Comparison of ENCODE assay signal across 10 cellular contexts in genomic region chr5:97071101-97071500, GRCh38.
DNase-seq lines count a peak whose midpoint lies in the region; ATAC-seq and TF ChIP-seq lines count a peak whose summit lies in the region.
"Had no signal": no experiment of that assay in that cellular context is flagged by ENCODE, and none has a peak within 500 bp of the region (broad histone marks: within the 10 kb centered on the region; RNA-seq: fewer than 3 reads in every experiment).

No MANE protein-coding gene starts in this region.

- H3K36me3 ChIP-seq in mammary epithelial cell (ENCODE audit: insufficient read depth, low read length): no peaks in the 10 kb centered on the region
- H3K36me3 ChIP-seq in colonic mucosa: no peaks in the 10 kb centered on the region
- no peaks in the 10 kb centered on the region for H3K36me3 ChIP-seq in mesenchymal stem cell (ENCODE audit: control insufficient read depth in 1 of 2, insufficient read depth in 2 of 2, low read depth in 1 of 2, low read length in 2 of 2)
- no peaks in the 10 kb centered on the region for H3K36me3 ChIP-seq in OCI-LY7 (ENCODE audit: insufficient read depth, low read length)

- no peak overlapping the region for H3K14ac ChIP-seq in mesenchymal stem cell (ENCODE audit: low read length in 2 of 2)

- intact Hi-C loops in MCF 10A (cut with micrococcal nuclease) (no loop called here), mammary epithelial cell (cut with micrococcal nuclease) (no loop called here), colonic mucosa (cut with DNase I) (no loop called here), OCI-LY7 (cut with micrococcal nuclease; ENCODE audit: unreplicated experiment) (no loop called here)

- H3K4me1 Mint-ChIP-seq in MCF 10A (ENCODE audit: insufficient read depth, unreplicated experiment): no peaks in the 10 kb centered on the region
- H3K4me1 Mint-ChIP-seq in stimulated activated naive CD8-positive, alpha-beta T cell treated with anti-CD3 and anti-CD28 coated beads, Interleukin-15, amount 100 ng/mL, for 72 hours: no peaks in the 10 kb centered on the region

- no peaks in the 10 kb centered on the region for H3K27me3 Mint-ChIP-seq in MCF 10A (ENCODE audit: insufficient read depth, unreplicated experiment)
- H3K27me3 Mint-ChIP-seq in stimulated activated naive CD8-positive, alpha-beta T cell treated with anti-CD3 and anti-CD28 coated beads, Interleukin-15, amount 100 ng/mL, for 72 hours: no peaks in the 10 kb centered on the region

- H3K27ac Mint-ChIP-seq in MCF 10A (ENCODE audit: low read depth, unreplicated experiment): no peak overlapping the region
- no peak overlapping the region for H3K27ac Mint-ChIP-seq in stimulated activated naive CD8-positive, alpha-beta T cell treated with anti-CD3 and anti-CD28 coated beads, Interleukin-15, amount 100 ng/mL, for 72 hours

- H2AK5ac ChIP-seq in mesenchymal stem cell (ENCODE audit: low read length, severe bottlenecking): no peak overlapping the region

- H4K91ac ChIP-seq in mesenchymal stem cell (ENCODE audit: low read length): no peak overlapping the region

- H4K20me1 ChIP-seq in mammary epithelial cell (ENCODE audit: insufficient read depth, low read length): no peaks in the 10 kb centered on the region
- H4K20me1 ChIP-seq in OCI-LY7 (ENCODE audit: insufficient read depth, low read length): no peaks in the 10 kb centered on the region

- H2BK12ac ChIP-seq in mesenchymal stem cell (ENCODE audit: low read length in 2 of 2): no peak overlapping the region

- in situ Hi-C loops in mammary epithelial cell (cut with MboI; ENCODE audit: low sequenced_read_pairs in 2 of 2): no loop called here

- BruUV-seq in MCF 10A (replicated peaks; lab: Mats Ljungman, UMichigan): no TSS peak
- no TSS peak for BruUV-seq in mammary epithelial cell (replicated peaks; lab: Mats Ljungman, UMichigan)
- no TSS peak for BruUV-seq in OCI-LY7 (replicated peaks; lab: Mats Ljungman, UMichigan)

- H2BK5ac ChIP-seq in mesenchymal stem cell (ENCODE audit: low read depth, low read length, poor library complexity, severe bottlenecking): no peak overlapping the region

- H3K4me1 ChIP-seq in mammary epithelial cell (ENCODE audit: insufficient read depth, low read length): no peaks in the 10 kb centered on the region
- no peaks in the 10 kb centered on the region for H3K4me1 ChIP-seq in colonic mucosa
- H3K4me1 ChIP-seq in mesenchymal stem cell (ENCODE audit: control insufficient read depth, insufficient read depth, low read depth, low read length): no peaks in the 10 kb centered on the region
- no peaks in the 10 kb centered on the region for H3K4me1 ChIP-seq in OCI-LY7 (ENCODE audit: insufficient read depth, low read length, poor library complexity, severe bottlenecking)
- H3K4me1 ChIP-seq: A549 had no signal

- CTCF ChIA-PET in MCF 10A (lab: Yijun Ruan, JAX) (interaction anchor here (0.7 kb wide), 1 partner anchor 320 kb away, joined by 3 read pairs; no protein-coding TSS in a partner anchor), mammary epithelial cell (lab: Charles Lee; ENCODE audit: low non-redundant PET) (no interaction called here), OCI-LY7 (lab: Charles Lee; ENCODE audit: unreplicated experiment) (no interaction called here)

- no peaks in the 10 kb centered on the region for H3K9me3 ChIP-seq in mammary epithelial cell (replicated peaks; ENCODE audit: insufficient read depth, low read length)
- no peaks in the 10 kb centered on the region for H3K9me3 ChIP-seq in colonic mucosa
- H3K9me3 ChIP-seq in mesenchymal stem cell (ENCODE audit: control insufficient read depth, low read length): no peaks in the 10 kb centered on the region
- no peaks in the 10 kb centered on the region for H3K9me3 ChIP-seq in OCI-LY7 (ENCODE audit: low read length)
- H3K9me3 ChIP-seq: A549 had no signal

- no peak overlapping the region for H3K27ac ChIP-seq in mammary epithelial cell (ENCODE audit: insufficient read depth, low read depth, low read length)
- H3K27ac ChIP-seq in colonic mucosa: no peak overlapping the region
- H3K27ac ChIP-seq in mesenchymal stem cell (ENCODE audit: low read length, poor library complexity, severe bottlenecking): no peak overlapping the region
- no peak overlapping the region for H3K27ac ChIP-seq in OCI-LY7 (ENCODE audit: low read depth, low read length, poor library complexity, severe bottlenecking)
- H3K27ac ChIP-seq: A549 had no signal

- H3K9me3 Mint-ChIP-seq in MCF 10A (ENCODE audit: unreplicated experiment): no peaks in the 10 kb centered on the region
- H3K9me3 Mint-ChIP-seq in stimulated activated naive CD8-positive, alpha-beta T cell treated with anti-CD3 and anti-CD28 coated beads, Interleukin-15, amount 100 ng/mL, for 72 hours: no peaks in the 10 kb centered on the region

- WGBS in mammary epithelial cell (ENCODE audit: low coverage, missing lambda C conversion rate): 87% methylated on average over 8 of the region's 8 CpGs
- 60% methylated on average over 6 of the region's 8 CpGs for WGBS in mesenchymal stem cell

- POLR2A ChIA-PET in MCF 10A (lab: Yijun Ruan, JAX): interaction anchor here (0.6 kb wide), 1 partner anchor 110 kb away, joined by 3 read pairs; no protein-coding TSS in a partner anchor
- POLR2A ChIA-PET in OCI-LY7 (lab: Charles Lee): interaction anchor here (0.6 to 1.9 kb wide), 4 partner anchors 9 to 1296 kb away, joined by 3 to 5 read pairs (median 4); no protein-coding TSS in a partner anchor

- H2BK15ac ChIP-seq in mesenchymal stem cell (ENCODE audit: low read depth, poor library complexity, severe bottlenecking): no peak overlapping the region

- no peaks in the 10 kb centered on the region for H3K79me2 ChIP-seq in mammary epithelial cell (ENCODE audit: insufficient read depth, low read length)
- H3K79me2 ChIP-seq in OCI-LY7 (ENCODE audit: insufficient read depth, low read depth, low read length): no peaks in the 10 kb centered on the region

- no peaks in the 10 kb centered on the region for H3K79me1 ChIP-seq in mesenchymal stem cell (replicated peaks; ENCODE audit: low read length, poor library complexity, severe bottlenecking)

- H4K8ac ChIP-seq in mesenchymal stem cell (ENCODE audit: low read length): no peak overlapping the region

- H3K4me2 ChIP-seq in mammary epithelial cell (ENCODE audit: insufficient read depth, low read depth, low read length): no peak overlapping the region
- H3K4me2 ChIP-seq in mesenchymal stem cell (ENCODE audit: low read length, poor library complexity, severe bottlenecking): no peak overlapping the region
- no peak overlapping the region for H3K4me2 ChIP-seq in OCI-LY7 (ENCODE audit: low read length)
- H3K4me2 ChIP-seq: A549 had no signal

- DNase-seq in MCF 10A (ENCODE audit: unreplicated experiment) (peak; percentile 70), mammary epithelial cell (no peak), colonic mucosa (peak; percentile 25), mesenchymal stem cell (peak; percentile 38), OCI-LY7 (ENCODE audit: low spot score) (no peak), SIG-M5 treated with dmso at 0.1 percent for 504 hours (lab: John Stamatoyannopoulos, UW; ENCODE audit: unreplicated experiment) (no peak)
- no peak for DNase-seq in stimulated activated naive CD8-positive, alpha-beta T cell treated with anti-CD3 and anti-CD28 coated beads, Interleukin-15, amount 100 ng/mL, for 72 hours
- no peak for DNase-seq in activated naive CD4-positive, alpha-beta T cell treated with anti-CD3 and anti-CD28 coated beads, Interleukin-2, amount 50 U/mL, for 16 hours
- DNase-seq: NCI-H146 had no signal

- no peak overlapping the region for H3K4me3 Mint-ChIP-seq in MCF 10A (ENCODE audit: unreplicated experiment)
- no peak overlapping the region for H3K4me3 Mint-ChIP-seq in stimulated activated naive CD8-positive, alpha-beta T cell treated with anti-CD3 and anti-CD28 coated beads, Interleukin-15, amount 100 ng/mL, for 72 hours

- no peak overlapping the region for H2BK120ac ChIP-seq in mesenchymal stem cell (ENCODE audit: low read depth, low read length)

- H3K27me3 ChIP-seq in mammary epithelial cell (ENCODE audit: insufficient read depth, low read length) (no peaks in the 10 kb centered on the region), colonic mucosa (no peaks in the 10 kb centered on the region), mesenchymal stem cell (ENCODE audit: control insufficient read depth in 1 of 2, insufficient read depth in 1 of 2, low read length in 2 of 2) (no peaks in the 10 kb centered on the region)

- no peaks in the 10 kb centered on the region for H3K9me2 ChIP-seq in OCI-LY7 (ENCODE audit: insufficient read depth, low read length)

- ATAC-seq in stimulated activated naive CD8-positive, alpha-beta T cell treated with anti-CD3 and anti-CD28 coated beads, Interleukin-15, amount 100 ng/mL, for 72 hours: no peak
- ATAC-seq: A549 had no signal

- no peak overlapping the region for H3K18ac ChIP-seq in mesenchymal stem cell (ENCODE audit: low read depth in 1 of 2, low read length in 2 of 2)

- H2AFZ ChIP-seq in mammary epithelial cell (ENCODE audit: low read depth, low read length) (no peak overlapping the region), mesenchymal stem cell (ENCODE audit: low read depth, low read length) (no peak overlapping the region), OCI-LY7 (ENCODE audit: low read length) (no peak overlapping the region)

- H3K36me3 Mint-ChIP-seq in MCF 10A (ENCODE audit: insufficient read depth, unreplicated experiment): no peaks in the 10 kb centered on the region

- H3K23ac ChIP-seq in mesenchymal stem cell (ENCODE audit: low read length in 2 of 2): no peak overlapping the region

- no peak for TF ChIP-seq CTCF in MCF 10A (IDR thresholded peaks at IDR 0.05; ENCODE audit: unreplicated experiment)
- no peak for TF ChIP-seq CTCF in mammary epithelial cell (conservative IDR thresholded peaks at IDR 0.05 in 1 of 2, IDR thresholded peaks at IDR 0.05 in 1 of 2; ENCODE audit: extremely low read depth in 1 of 2, insufficient read depth in 1 of 2, low read depth in 1 of 2, low read length in 2 of 2)
- TF ChIP-seq CTCF in colonic mucosa (IDR thresholded peaks at IDR 0.05): no peak
- TF ChIP-seq CTCF in OCI-LY7 (conservative IDR thresholded peaks at IDR 0.05; ENCODE audit: low read length): no peak

- H3K4me3 ChIP-seq in mammary epithelial cell (replicated peaks in 1 of 3; ENCODE audit: insufficient read depth in 1 of 3, low read depth in 2 of 3, low read length in 3 of 3) (no peak overlapping the region), colonic mucosa (no peak overlapping the region), mesenchymal stem cell (ENCODE audit: insufficient read depth in 1 of 2, low read depth in 1 of 2, low read length in 2 of 2) (peak overlapping the region in 1 of 2 experiments; percentile 44), OCI-LY7 (ENCODE audit: low read depth, low read length, poor library complexity, severe bottlenecking) (no peak overlapping the region)
- H3K4me3 ChIP-seq: A549 had no signal

- dilution Hi-C loops in mammary epithelial cell (cut with HindIII; ENCODE audit: low sequenced_read_pairs): no loop called here

- H3K9ac ChIP-seq in mammary epithelial cell (ENCODE audit: insufficient read depth, low read length): no peak overlapping the region
- H3K9ac ChIP-seq in colonic mucosa (ENCODE audit: low read depth in 2 of 2, low read length in 2 of 2): no peak overlapping the region
- H3K9ac ChIP-seq in mesenchymal stem cell (ENCODE audit: low read length): peak overlapping the region; percentile 55

- H3K4ac ChIP-seq in mesenchymal stem cell (ENCODE audit: low read depth in 1 of 2, low read length in 2 of 2): no peak overlapping the region

Comparison
In these comparisons a context has a peak if more than half of its experiments do, and no peak if none do; other contexts are left out.
1. DNase-seq: peak in MCF 10A (single experiment), colonic mucosa (single experiment) and mesenchymal stem cell (single experiment); none in mammary epithelial cell (single experiment), OCI-LY7 (single experiment), stimulated activated naive CD8-positive, alpha-beta T cell treated with anti-CD3 and anti-CD28 coated beads, Interleukin-15, amount 100 ng/mL, for 72 hours (0 of 2), activated naive CD4-positive, alpha-beta T cell treated with anti-CD3 and anti-CD28 coated beads, Interleukin-2, amount 50 U/mL, for 16 hours (single experiment) and SIG-M5 treated with dmso at 0.1 percent for 504 hours (single experiment).